In genomic region chr22:50257451-50258360, GRCh38 we compare ENCODE assay signal across 17 cellular contexts.
"Had no signal": no experiment of that assay in that cellular context is flagged by ENCODE, and none has a peak within 500 bp of the region (broad histone marks: within the 10 kb centered on the region; RNA-seq: fewer than 3 reads in every experiment).

No MANE protein-coding gene starts in this region.

- DNase-seq: activated CD4-positive, alpha-beta memory T cell treated with anti-CD3 and anti-CD28 coated beads, Interleukin-2, amount 10 ng/mL, durations not matched to agents 7 days and 5 days; activated CD4-positive, alpha-beta T cell treated with anti-CD3 and anti-CD28 coated beads for 48 hours; activated CD4-positive, CD25-positive, alpha-beta regulatory T cell; activated naive CD4-positive, alpha-beta T cell treated with Interleukin-2 at 50 U/mL for 16 hours; activated naive CD8-positive, alpha-beta T cell treated with anti-CD3 and anti-CD28 coated beads, Interleukin-2, amount 10 ng/mL, durations not matched to agents 7 days and 5 days; activated T-cell treated with anti-CD3 and anti-CD28 coated beads, Interleukin-2, amount 50 U/mL, for 24 hours; dermis blood vessel endothelial cell; effector memory CD8-positive, alpha-beta T cell; esophagus squamous epithelium; natural killer cell; posterior cingulate gyrus; stimulated activated CD4-positive, alpha-beta T cell treated with anti-CD3 and anti-CD28 coated beads, Interleukin-15, amount 100 ng/mL, for 24 hours; stimulated activated CD4-positive, alpha-beta T cell treated with anti-CD3 and anti-CD28 coated beads, Interleukin-4, amount 100 ng/mL, for 24 hours; T-helper 1 cell; T-helper 9 cell had no signal

- H3K9me3 ChIP-seq: esophagus squamous epithelium had no signal

- H3K4me3 ChIP-seq: cardiac muscle cell, esophagus squamous epithelium, skin epidermis had no signal

- H3K27me3 ChIP-seq: cardiac muscle cell had no signal

- H3K36me3 ChIP-seq: cardiac muscle cell, esophagus squamous epithelium had no signal

- H3K27ac ChIP-seq: cardiac muscle cell, esophagus squamous epithelium, skin epidermis had no signal
